In genomic region chr20:49283176-49283702, GRCh38 we compare ENCODE assay signal across 11 cellular contexts. TPM values are rescaled to one million over a fixed set of nuclear protein-coding genes. Genes with fewer than 3 reads are reported as not detected.
DNase-seq lines count a peak whose midpoint lies in the region; ATAC-seq, FAIRE-seq and TF ChIP-seq lines count a peak whose summit lies in the region.
"Had no signal": no experiment of that assay in that cellular context is flagged by ENCODE, and none has a peak within 500 bp of the region (broad histone marks: within the 10 kb centered on the region; RNA-seq: fewer than 3 reads in every experiment).

No MANE protein-coding gene starts in this region.

- peaks cover 98% of the 10 kb centered on the region for H4K20me1 ChIP-seq in astrocyte (ENCODE audit: insufficient read depth, low read length)

- 52% methylated on average over 6 of the region's 9 CpGs for WGBS in HUES64
- WGBS in small intestine, 3 donors: 80 to 91% (median 84%) methylated on average over 9 of the region's 9 CpGs

- peak overlapping the region; percentile 39 for H3K27ac ChIP-seq in CD4-positive, alpha-beta memory T cell (ENCODE audit: low read depth, low read length)
- H3K27ac ChIP-seq in HUES64 (ENCODE audit: low read depth, low read length): peak overlapping the region; percentile 86
- H3K27ac ChIP-seq in astrocyte (ENCODE audit: low read depth, low read length): no peak overlapping the region
- H3K27ac ChIP-seq in small intestine (ENCODE audit: low read depth in 1 of 2, low read length in 1 of 2): peak overlapping the region in 1 of 2 donors; percentile 27

- no peak overlapping the region for H2AFZ ChIP-seq in astrocyte (ENCODE audit: low read depth, low read length)

- H3K79me2 ChIP-seq in astrocyte (ENCODE audit: insufficient read depth, low read length): peaks cover 90% of the 10 kb centered on the region

- H3K9ac ChIP-seq in HUES64 (ENCODE audit: low read depth, low read length) (peak overlapping the region; percentile 100), astrocyte (ENCODE audit: low read length) (peak overlapping the region; percentile 98)

- H3K36me3 Mint-ChIP-seq in CD4-positive, alpha-beta memory T cell: peaks cover 98 to 99% of the 10 kb centered on the region in 2 donors
- H3K36me3 Mint-ChIP-seq in astrocyte (ENCODE audit: low read depth, unreplicated experiment) (peaks cover 83% of the 10 kb centered on the region), mesothelial cell of epicardium (peaks cover 95% of the 10 kb centered on the region)

- H3K27me3 Mint-ChIP-seq in CD4-positive, alpha-beta memory T cell: peaks cover 0 to 1% of the 10 kb centered on the region in 2 donors
- H3K27me3 Mint-ChIP-seq in astrocyte (ENCODE audit: low read depth, unreplicated experiment) (no peaks in the 10 kb centered on the region), mesothelial cell of epicardium (ENCODE audit: low read depth) (no peaks in the 10 kb centered on the region)

- peaks cover 54% of the 10 kb centered on the region for H3K4me1 ChIP-seq in CD4-positive, alpha-beta memory T cell (ENCODE audit: insufficient read depth, low read length)
- H3K4me1 ChIP-seq in HUES64 (ENCODE audit: insufficient read depth, low read length): peaks cover 23% of the 10 kb centered on the region
- H3K4me1 ChIP-seq in astrocyte (ENCODE audit: insufficient read depth, low read length): peaks cover 66% of the 10 kb centered on the region
- H3K4me1 ChIP-seq in small intestine (ENCODE audit: control insufficient read depth in 2 of 2, insufficient read depth in 1 of 2, low read depth in 1 of 2, low read length in 1 of 2): peaks cover 0 to 12% of the 10 kb centered on the region in 2 donors

- intact Hi-C loops in CD4-positive, alpha-beta memory T cell (cut with micrococcal nuclease): no loop called here

- H3K9me3 ChIP-seq in CD4-positive, alpha-beta memory T cell (ENCODE audit: control insufficient read depth in 1 of 2, low read length in 2 of 2): peaks cover 28 to 70% of the 10 kb centered on the region in 2 donors
- H3K9me3 ChIP-seq in HUES64 (ENCODE audit: insufficient read depth, low read depth, low read length): peaks cover 13% of the 10 kb centered on the region; the same call in 1 of the 2 replicates
- peaks cover 22% of the 10 kb centered on the region for H3K9me3 ChIP-seq in astrocyte (ENCODE audit: insufficient read depth, low read depth, low read length)
- peaks cover 1% of the 10 kb centered on the region for H3K9me3 ChIP-seq in small intestine (ENCODE audit: control insufficient read depth, low read depth)

- FAIRE-seq in astrocyte (lab: Jason Lieb, UNC) (no peak), small intestine (lab: Jason Lieb, UNC) (no peak)

- TF ChIP-seq CTCF in astrocyte (IDR thresholded peaks at IDR 0.05; ENCODE audit: insufficient read depth, low read depth, low read length) (no peak), mesothelial cell of epicardium (IDR thresholded peaks at IDR 0.05; ENCODE audit: unreplicated experiment) (no peak)

- H3K4me3 Mint-ChIP-seq in CD4-positive, alpha-beta memory T cell: peak overlapping the region in 7 of 8 donors; percentile 49 to 85 (median 72)
- H3K4me3 Mint-ChIP-seq in astrocyte (ENCODE audit: unreplicated experiment): peak overlapping the region; percentile 99
- peak overlapping the region; percentile 95 for H3K4me3 Mint-ChIP-seq in mesothelial cell of epicardium

- ATAC-seq in GM19463 (IDR thresholded peaks at IDR 0.05; ENCODE audit: unreplicated experiment): no peak
- ATAC-seq in HG03139 (IDR thresholded peaks at IDR 0.05; ENCODE audit: unreplicated experiment): no peak
- ATAC-seq: left ventricle myocardium superior had no signal

- H3K27ac Mint-ChIP-seq in CD4-positive, alpha-beta memory T cell: peak overlapping the region; percentile 77 to 99 (median 93)
- H3K27ac Mint-ChIP-seq in astrocyte (ENCODE audit: unreplicated experiment): peak overlapping the region; percentile 42
- H3K27ac Mint-ChIP-seq in mesothelial cell of epicardium: peak overlapping the region; percentile 98

- peaks cover 88% of the 10 kb centered on the region for H3K36me3 ChIP-seq in CD4-positive, alpha-beta memory T cell (ENCODE audit: insufficient read depth, low read length)
- H3K36me3 ChIP-seq in HUES64 (ENCODE audit: insufficient read depth, low read length) (peaks cover 97% of the 10 kb centered on the region), astrocyte (ENCODE audit: insufficient read depth, low read length) (peaks cover 86% of the 10 kb centered on the region), small intestine (ENCODE audit: control insufficient read depth in 2 of 2, insufficient read depth in 2 of 2, low read length in 2 of 2) (peaks cover 47 to 72% of the 10 kb centered on the region in 2 donors)

- POLR2A ChIA-PET in CD4-positive, alpha-beta memory T cell (lab: Charles Lee; ENCODE audit: partially characterized antibody): interaction anchor here (0.5 to 8.0 kb wide), 10 partner anchors 8 to 41 kb away, joined by 3 to 108 read pairs (median 3); no protein-coding TSS in a partner anchor

- H3K4me3 ChIP-seq in CD4-positive, alpha-beta memory T cell (ENCODE audit: low read length in 2 of 2): peak overlapping the region in 1 of 2 donors; percentile 29
- H3K4me3 ChIP-seq in HUES64 (ENCODE audit: low read length): peak overlapping the region; percentile 96
- peak overlapping the region; percentile 96 for H3K4me3 ChIP-seq in astrocyte (ENCODE audit: insufficient read depth, low read depth, low read length)
- no peak overlapping the region for H3K4me3 ChIP-seq in small intestine (ENCODE audit: low read depth in 1 of 2, low read length in 2 of 2)

- CTCF ChIA-PET in CD4-positive, alpha-beta memory T cell (lab: Charles Lee; ENCODE audit: partially characterized antibody): interaction anchor here (1.2 kb wide), 2 partner anchors 40 to 52 kb away, joined by 3 read pairs; no protein-coding TSS in a partner anchor

- peak overlapping the region; percentile 91 for H3K4me2 ChIP-seq in astrocyte (ENCODE audit: low read length)

- DNase-seq in CD4-positive, alpha-beta memory T cell: no peak
- DNase-seq in astrocyte (ENCODE audit: low read depth) (no peak), mesothelial cell of epicardium (ENCODE audit: low spot score in 2 of 2, unreplicated experiment in 2 of 2) (no peak), small intestine (no peak), DMS153 (lab: John Stamatoyannopoulos, UW) (no peak)
- DNase-seq: cerebellar nuclear complex, left ventricle myocardium superior, T-helper 9 cell had no signal

- no peaks in the 10 kb centered on the region for H3K27me3 ChIP-seq in CD4-positive, alpha-beta memory T cell (ENCODE audit: insufficient read depth, low read length)
- no peaks in the 10 kb centered on the region for H3K27me3 ChIP-seq in HUES64 (ENCODE audit: insufficient read depth, low read length)
- no peaks in the 10 kb centered on the region for H3K27me3 ChIP-seq in astrocyte (ENCODE audit: insufficient read depth, low read length)
- no peaks in the 10 kb centered on the region for H3K27me3 ChIP-seq in small intestine (ENCODE audit: control insufficient read depth in 2 of 2, insufficient read depth in 2 of 2, low read length in 2 of 2)

- peaks cover 47 to 76% (median 63%) of the 10 kb centered on the region in 4 donors for H3K4me1 Mint-ChIP-seq in CD4-positive, alpha-beta memory T cell
- H3K4me1 Mint-ChIP-seq in astrocyte (ENCODE audit: low read depth, unreplicated experiment) (peaks cover 47% of the 10 kb centered on the region), mesothelial cell of epicardium (peaks cover 68% of the 10 kb centered on the region)

- H3K9me3 Mint-ChIP-seq in CD4-positive, alpha-beta memory T cell: peaks cover 2 to 99% (median 94%) of the 10 kb centered on the region in 8 donors
- H3K9me3 Mint-ChIP-seq in astrocyte (ENCODE audit: unreplicated experiment) (peaks cover 6% of the 10 kb centered on the region), mesothelial cell of epicardium (peaks cover 66% of the 10 kb centered on the region)

RNA-seq across cellular contexts. Expression of gene ZNFX1, which starts 5.4 kb away (rescaled TPM):
- total RNA-seq in CD4-positive, alpha-beta memory T cell: 10 to 100 TPM; 73.8 to 78.4 TPM
- polyA plus RNA-seq in CD4-positive, alpha-beta memory T cell: 10 to 100 TPM; 30.8 to 88.8 TPM
- polyA plus RNA-seq in HUES64 (2013, experiment 1 of 2): 6.6 TPM
- polyA plus RNA-seq in HUES64 (2013, experiment 2 of 2): 6.0 TPM
- 77.0 and 77.4 TPM in 2 replicates for total RNA-seq in astrocyte
- 15.5 to 16.8 TPM (median 15.9 TPM) in 3 replicates for total RNA-seq in mesothelial cell of epicardium
- 10 to 100 TPM in 2 of 3 donors, 1 to 10 TPM in 1; 9.9 to 13.4 (median 11.9) TPM for polyA plus RNA-seq in small intestine

Comparison
In these comparisons a context has a peak if more than half of its experiments do, and no peak if none do; other contexts are left out.
1. H3K4me3 ChIP-seq: peak in HUES64 (single experiment) and astrocyte (single experiment); none in small intestine (0 of 2).
2. H3K27ac Mint-ChIP-seq: peak in every context shown above with its lines; median percentile 98 in mesothelial cell of epicardium; 93 in CD4-positive, alpha-beta memory T cell; 42 in astrocyte.
3. Peak in every context shown above with its lines, with median percentiles within 50 percentile points of each other: H3K4me3 Mint-ChIP-seq.